8 cellular contexts compared by ENCODE assay signal in genomic region chr12:30286345-30286926, GRCh38.
A peak's percentile ranks its signal among the peaks of the same experiment; 100 is the strongest.
DNase-seq lines count a peak whose midpoint lies in the region; ATAC-seq and TF ChIP-seq lines count a peak whose summit lies in the region.

No MANE protein-coding gene starts in this region.

- no peaks in the 10 kb centered on the region for H3F3A ChIP-seq in DOHH2 (ENCODE audit: control insufficient read depth, insufficient read depth)

- peaks cover 0 to 21% (median 6%) of the 10 kb centered on the region in 3 donors for H3K9me3 Mint-ChIP-seq in T-cell
- H3K9me3 Mint-ChIP-seq in activated T-helper 2 cell treated with anti-CD3 and anti-CD28 coated beads, Interferon-gamma antibody, Interleukin-2, Interleukin-4, amounts not matched to agents 10 μg/mL and 5 μg/mL and 100 μg/mL, durations not matched to agents 14 hours and 24 hours and 36 hours: no peaks in the 10 kb centered on the region

- H3K9me2 ChIP-seq in DOHH2 (replicated peaks; ENCODE audit: control insufficient read depth, low read length): no peaks in the 10 kb centered on the region

- H3K27ac ChIP-seq in DOHH2 (ENCODE audit: low read depth, low read length) (no peak overlapping the region), ascending aorta (no peak overlapping the region)

- intact Hi-C loops in ascending aorta (cut with DNase I): loop anchor here (10.0 kb wide), 2 partner anchors 732 to 782 kb away; no protein-coding TSS in a partner anchor
- intact Hi-C loops in activated T-helper 2 cell treated with anti-CD3 and anti-CD28 coated beads, Interferon-gamma antibody, Interleukin-2, Interleukin-4, amounts not matched to agents 10 μg/mL and 5 μg/mL and 100 μg/mL, durations not matched to agents 14 hours and 24 hours and 36 hours (cut with micrococcal nuclease): no loop called here

- DNase-seq in ascending aorta (ENCODE audit: low spot score in 2 of 2): no peak
- peak; percentile 58 to 67 for DNase-seq in lung microvascular endothelial cell (ENCODE audit: low read depth in 2 of 2)
- no peak for DNase-seq in HuH-7 (ENCODE audit: low spot score)
- no peak for DNase-seq in T-cell
- no peak for DNase-seq in activated T-helper 2 cell treated with anti-CD3 and anti-CD28 coated beads, Interferon-gamma antibody, Interleukin-2, Interleukin-4, amounts not matched to agents 10 μg/mL and 5 μg/mL and 100 μg/mL, durations not matched to agents 14 hours and 24 hours and 36 hours (ENCODE audit: low spot score)
- no peak for DNase-seq in activated CD8-positive, alpha-beta memory T cell treated with anti-CD3 and anti-CD28 coated beads, Interleukin-2, amount 50 U/mL, for 4 hours

- POLR2A ChIA-PET in T-cell (lab: Charles Lee): no interaction called here

- no peaks in the 10 kb centered on the region for H3K36me3 Mint-ChIP-seq in T-cell
- no peaks in the 10 kb centered on the region for H3K36me3 Mint-ChIP-seq in activated T-helper 2 cell treated with anti-CD3 and anti-CD28 coated beads, Interferon-gamma antibody, Interleukin-2, Interleukin-4, amounts not matched to agents 10 μg/mL and 5 μg/mL and 100 μg/mL, durations not matched to agents 14 hours and 24 hours and 36 hours (ENCODE audit: low read depth)

- H3K27ac Mint-ChIP-seq in T-cell: no peak overlapping the region
- H3K27ac Mint-ChIP-seq in activated T-helper 2 cell treated with anti-CD3 and anti-CD28 coated beads, Interferon-gamma antibody, Interleukin-2, Interleukin-4, amounts not matched to agents 10 μg/mL and 5 μg/mL and 100 μg/mL, durations not matched to agents 14 hours and 24 hours and 36 hours: no peak overlapping the region

- H3K79me2 ChIP-seq in DOHH2 (ENCODE audit: control insufficient read depth, low read length): no peaks in the 10 kb centered on the region

- H3K27me3 ChIP-seq in DOHH2 (ENCODE audit: control insufficient read depth, low read length) (no peaks in the 10 kb centered on the region), ascending aorta (no peaks in the 10 kb centered on the region)

- no peaks in the 10 kb centered on the region for H3K4me1 Mint-ChIP-seq in T-cell
- H3K4me1 Mint-ChIP-seq in activated T-helper 2 cell treated with anti-CD3 and anti-CD28 coated beads, Interferon-gamma antibody, Interleukin-2, Interleukin-4, amounts not matched to agents 10 μg/mL and 5 μg/mL and 100 μg/mL, durations not matched to agents 14 hours and 24 hours and 36 hours (ENCODE audit: low read depth): no peaks in the 10 kb centered on the region

- CTCF ChIA-PET in T-cell (lab: Charles Lee): no interaction called here

- H3K9me3 ChIP-seq in DOHH2 (ENCODE audit: control insufficient read depth, insufficient read depth, low read length) (no peaks in the 10 kb centered on the region), ascending aorta (no peaks in the 10 kb centered on the region)

- H3K4me3 Mint-ChIP-seq in T-cell: no peak overlapping the region
- no peak overlapping the region for H3K4me3 Mint-ChIP-seq in activated T-helper 2 cell treated with anti-CD3 and anti-CD28 coated beads, Interferon-gamma antibody, Interleukin-2, Interleukin-4, amounts not matched to agents 10 μg/mL and 5 μg/mL and 100 μg/mL, durations not matched to agents 14 hours and 24 hours and 36 hours (ENCODE audit: low read depth)

- no peaks in the 10 kb centered on the region for H3K36me3 ChIP-seq in DOHH2 (ENCODE audit: control insufficient read depth, low read length)
- H3K36me3 ChIP-seq in ascending aorta: no peaks in the 10 kb centered on the region

- H3K4me3 ChIP-seq in DOHH2 (ENCODE audit: low read length): no peak overlapping the region
- no peak overlapping the region for H3K4me3 ChIP-seq in ascending aorta

- no peaks in the 10 kb centered on the region for H4K20me1 ChIP-seq in DOHH2 (ENCODE audit: control insufficient read depth, insufficient read depth, low read depth, low read length)

- no peaks in the 10 kb centered on the region for H3K4me1 ChIP-seq in DOHH2 (ENCODE audit: control insufficient read depth, low read length)
- no peaks in the 10 kb centered on the region for H3K4me1 ChIP-seq in ascending aorta

- no peaks in the 10 kb centered on the region for H3K27me3 Mint-ChIP-seq in T-cell
- no peaks in the 10 kb centered on the region for H3K27me3 Mint-ChIP-seq in activated T-helper 2 cell treated with anti-CD3 and anti-CD28 coated beads, Interferon-gamma antibody, Interleukin-2, Interleukin-4, amounts not matched to agents 10 μg/mL and 5 μg/mL and 100 μg/mL, durations not matched to agents 14 hours and 24 hours and 36 hours (ENCODE audit: low read depth)

- ATAC-seq in T-cell (replicated peaks in 1 of 4): no peak

- no peak overlapping the region for H3K4me2 ChIP-seq in DOHH2 (ENCODE audit: low read length)

- TF ChIP-seq CTCF in DOHH2 (IDR thresholded peaks at IDR 0.05; ENCODE audit: low read depth, low read length, poor library complexity, severe bottlenecking) (peak; percentile 28), LNCAP (IDR thresholded peaks at IDR 0.05) (peak; percentile 78), ascending aorta (IDR thresholded peaks at IDR 0.05) (peak in 2 of 3 experiments; percentile 33 to 50)

Comparison
In these comparisons a context has a peak if more than half of its experiments do, and no peak if none do; other contexts are left out.
1. CTCF ChIP-seq: peak in every context shown above with its lines; median percentile 78 in LNCAP; 42 in ascending aorta; 28 in DOHH2.
2. DNase-seq: peak in lung microvascular endothelial cell (2 of 2); none in ascending aorta (0 of 2), HuH-7 (single experiment), T-cell (0 of 34), activated T-helper 2 cell treated with anti-CD3 and anti-CD28 coated beads, Interferon-gamma antibody, Interleukin-2, Interleukin-4, amounts not matched to agents 10 μg/mL and 5 μg/mL and 100 μg/mL, durations not matched to agents 14 hours and 24 hours and 36 hours (single experiment) and activated CD8-positive, alpha-beta memory T cell treated with anti-CD3 and anti-CD28 coated beads, Interleukin-2, amount 50 U/mL, for 4 hours (single experiment).